18 cellular contexts compared by ENCODE assay signal in genomic region chr13:113918580-113918979, GRCh38.
"Had no signal": no experiment of that assay in that cellular context is flagged by ENCODE, and none has a peak within 500 bp of the region (broad histone marks: within the 10 kb centered on the region; RNA-seq: fewer than 3 reads in every experiment).

No MANE protein-coding gene starts in this region.

- H3K27ac ChIP-seq: adrenal gland, heart right ventricle, left ventricle myocardium inferior, ovary, transverse colon had no signal

- H3K36me3 Mint-ChIP-seq: T-cell had no signal

- H3K36me3 ChIP-seq: adrenal gland, esophagus muscularis mucosa, heart right ventricle, left ventricle myocardium inferior, ovary, transverse colon had no signal

- H3K4me3 Mint-ChIP-seq: activated naive CD4-positive, alpha-beta T cell treated with anti-CD3 and anti-CD28 coated beads, Interleukin-2, amount 50 U/mL, for 24 hours; naive B cell; neural crest cell; T-cell had no signal

- H3K9me3 ChIP-seq: adrenal gland, ovary, transverse colon had no signal

- H3K27me3 ChIP-seq: ovary had no signal

- H3K4me1 Mint-ChIP-seq: naive B cell, neural crest cell, T-cell had no signal

- DNase-seq: activated CD4-positive, alpha-beta T cell treated with anti-CD3 and anti-CD28 coated beads, Interleukin-2, amount 50 U/mL, for 1 hour; dermis blood vessel endothelial cell; effector memory CD4-positive, alpha-beta T cell; heart right ventricle; left ventricle myocardium inferior; mesenchymal stem cell; mucosa of descending colon; naive B cell; stimulated activated naive CD8-positive, alpha-beta T cell treated with anti-CD3 and anti-CD28 coated beads, Interleukin-15, Interleukin-2, amounts not matched to agents 100 U/mL and 50 U/mL, for 24 hours; transverse colon had no signal

- H3K4me1 ChIP-seq: adrenal gland, heart right ventricle, left ventricle myocardium inferior, transverse colon had no signal

- H3K4me3 ChIP-seq: adrenal gland, esophagus muscularis mucosa, heart right ventricle, left ventricle myocardium inferior, mucosa of descending colon, ovary, transverse colon had no signal

- ATAC-seq: heart right ventricle; mucosa of descending colon; SK-N-SH treated with all-trans-retinoic acid at 6 μM for 48 hours; stimulated activated naive CD8-positive, alpha-beta T cell treated with anti-CD3 and anti-CD28 coated beads, Interleukin-15, Interleukin-2, amounts not matched to agents 100 U/mL and 50 U/mL, for 24 hours; T-cell had no signal

- H3K27ac Mint-ChIP-seq: activated naive CD4-positive, alpha-beta T cell treated with anti-CD3 and anti-CD28 coated beads, Interleukin-2, amount 50 U/mL, for 24 hours; activated T-helper 2 cell treated with anti-CD3 and anti-CD28 coated beads, Interferon-gamma antibody, Interleukin-2, Interleukin-4, amounts not matched to agents 10 μg/mL and 5 μg/mL and 100 μg/mL, durations not matched to agents 14 hours and 24 hours and 36 hours; naive B cell; T-cell had no signal
